Comparison of ENCODE assay signal across 14 cellular contexts in the genomic region with DNA sequence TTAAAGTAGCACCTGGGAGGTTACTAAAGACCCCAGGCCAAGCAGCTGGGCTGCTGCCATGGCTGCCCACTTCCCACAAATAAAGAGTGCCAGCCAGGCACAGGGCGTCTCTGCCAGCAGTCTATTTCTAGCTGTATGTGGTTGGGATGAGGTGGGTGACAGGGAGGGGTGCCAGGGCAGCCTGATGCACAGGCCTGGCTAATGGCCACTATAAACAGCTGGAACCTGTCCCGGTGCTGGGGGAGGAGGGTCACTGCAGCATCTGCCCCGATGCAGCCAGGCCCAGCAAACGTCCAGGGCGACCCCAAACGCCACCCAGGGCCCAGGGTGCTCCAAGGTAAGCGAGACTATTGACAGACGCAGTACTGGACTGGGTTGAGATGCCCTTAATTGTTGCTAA. TPM values are rescaled to one million over a fixed set of nuclear protein-coding genes. Genes with fewer than 3 reads are reported as not detected.
"Had no signal": no experiment of that assay in that cellular context is flagged by ENCODE, and none has a peak within 500 bp of the region (broad histone marks: within the 10 kb centered on the region; RNA-seq: fewer than 3 reads in every experiment).

No MANE protein-coding gene starts in this region.

- H3K27ac ChIP-seq: epithelial cell of prostate, upper lobe of left lung, WERI-Rb-1 had no signal

- H3K27me3 ChIP-seq: upper lobe of left lung had no signal

- DNase-seq: activated CD4-positive, alpha-beta memory T cell treated with anti-CD3 and anti-CD28 coated beads for 36 hours; activated CD8-positive, alpha-beta memory T cell treated with anti-CD3 and anti-CD28 coated beads, Interleukin-2, amount 10 ng/mL, durations not matched to agents 7 days and 5 days; activated effector memory CD4-positive, alpha-beta T cell treated with Interleukin-2 at 50 U/mL for 16 hours; activated naive CD4-positive, alpha-beta T cell treated with anti-CD3 and anti-CD28 coated beads, Interleukin-2, amount 50 U/mL, for 16 hours; activated T-cell treated with anti-CD3 and anti-CD28 coated beads, Interleukin-2, amount 50 U/mL, for 24 hours; hippocampal formation; mesendoderm; T1000; upper lobe of left lung; WERI-Rb-1 had no signal

- ATAC-seq: activated CD8-positive, alpha-beta memory T cell treated with anti-CD3 and anti-CD28 coated beads, Interleukin-2, amount 10 ng/mL, durations not matched to agents 7 days and 5 days; natural killer cell treated with Interleukin-12 subunit alpha and Interleukin-12 subunit beta and Interleukin-15 and Interleukin-18, amount 100 ng/mL, for 72 hours had no signal

- H3K9me3 ChIP-seq: upper lobe of left lung had no signal

- H3K4me3 ChIP-seq: smooth muscle cell, upper lobe of left lung had no signal

- H3K36me3 ChIP-seq: upper lobe of left lung, WERI-Rb-1 had no signal

RNA-seq across cellular contexts. Expression of a gene that starts 37.4 kb away (rescaled TPM):
- total RNA-seq: activated CD4-positive, alpha-beta memory T cell treated with anti-CD3 and anti-CD28 coated beads for 36 hours had no signal
- polyA plus RNA-seq: keratinocyte had no signal
